In the genomic region with DNA sequence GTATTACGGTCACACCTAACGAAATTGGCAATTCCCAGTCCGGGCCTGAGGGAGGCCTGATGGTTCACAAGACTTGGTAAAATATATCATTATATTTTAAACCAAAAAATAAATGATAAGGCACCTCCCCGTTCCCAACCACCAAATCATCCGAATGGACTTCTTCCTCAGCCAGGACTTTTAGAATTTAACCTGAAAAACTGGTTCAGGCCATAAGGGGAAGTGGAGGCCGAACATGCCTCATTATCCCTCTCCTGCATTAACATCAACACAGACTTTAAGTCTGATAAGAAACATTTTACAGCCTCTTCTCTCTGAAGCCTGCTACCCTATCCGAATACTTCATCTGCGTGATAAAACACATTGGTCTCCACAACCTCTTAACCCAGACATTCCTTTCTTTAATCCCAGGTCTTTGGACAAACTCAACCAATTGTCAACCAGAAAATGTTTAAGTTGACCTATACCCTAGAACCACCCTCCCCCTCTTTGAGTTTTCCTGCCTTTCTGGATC, we compare ENCODE assay signal across 8 cellular contexts. TPM values are rescaled to one million over a fixed set of nuclear protein-coding genes. Genes with fewer than 3 reads are reported as not detected.
DNase-seq lines count a peak whose midpoint lies in the region; ATAC-seq and TF ChIP-seq lines count a peak whose summit lies in the region.

No MANE protein-coding gene starts in this region.

- POLR2A ChIA-PET in AG04449 (lab: Yijun Ruan, JAX), result no interaction called here

- CTCF ChIA-PET in AG04449 (lab: Yijun Ruan, JAX), result interaction anchor here (0.5 to 2.1 kb wide), 5 partner anchors 8 to 34 kb away, joined by 3 to 4 read pairs (median 3); no protein-coding TSS in a partner anchor

- peaks cover 0 to 3% (median 0%) of the 10 kb centered on the region in 3 donors for H3K9me3 Mint-ChIP-seq in IgD-negative memory B cell

- no peaks in the 10 kb centered on the region for H3K9me3 ChIP-seq in muscle layer of colon (ENCODE audit: low read length)

- no peak for ATAC-seq in GM18873 (IDR thresholded peaks at IDR 0.05; ENCODE audit: low FRiP score, unreplicated experiment)

- no peaks in the 10 kb centered on the region for H3K36me3 ChIP-seq in muscle layer of colon (ENCODE audit: insufficient read depth, low read length)

- peaks cover 5% of the 10 kb centered on the region for H3K36me3 Mint-ChIP-seq in IgD-negative memory B cell

- no peak for TF ChIP-seq CTCF in AG04449 (IDR thresholded peaks at IDR 0.05; ENCODE audit: insufficient read depth, low read length, missing control alignments)

- H3K4me3 ChIP-seq in AG04449 (ENCODE audit: low read depth, low read length), result peak overlapping the region; percentile 70
- peak overlapping the region; percentile 45 to 77 for H3K4me3 ChIP-seq in muscle layer of colon (ENCODE audit: low read depth in 1 of 2, low read length in 2 of 2)

- H3K27me3 Mint-ChIP-seq in IgD-negative memory B cell, result no peaks in the 10 kb centered on the region

- no peaks in the 10 kb centered on the region for H3K27me3 ChIP-seq in muscle layer of colon (ENCODE audit: control insufficient read depth in 1 of 2, insufficient read depth in 2 of 2, low read length in 2 of 2)

- H3K9ac ChIP-seq in muscle layer of colon (ENCODE audit: low read length), result peak overlapping the region; percentile 33

- no peak for DNase-seq in AG04449 (ENCODE audit: low read depth, low spot score)
- no peak for DNase-seq in caudate nucleus (lab: John Stamatoyannopoulos, UW)
- DNase-seq in UCSD-AML1 (lab: John Stamatoyannopoulos, UW; ENCODE audit: unreplicated experiment), result no peak
- DNase-seq in occipital lobe (lab: John Stamatoyannopoulos, UW), result no peak
- DNase-seq in G401 (ENCODE audit: low spot score), result no peak

- peaks cover 14% of the 10 kb centered on the region for H3K4me1 ChIP-seq in muscle layer of colon (ENCODE audit: insufficient read depth, low read length)

- H3K27ac Mint-ChIP-seq in IgD-negative memory B cell, result peak overlapping the region; percentile 24 to 87 (median 86)

- peak overlapping the region; percentile 83 to 94 (median 90) for H3K4me3 Mint-ChIP-seq in IgD-negative memory B cell

- peaks cover 4 to 12% (median 7%) of the 10 kb centered on the region in 3 donors for H3K4me1 Mint-ChIP-seq in IgD-negative memory B cell

- H3K27ac ChIP-seq in caudate nucleus (ENCODE audit: low read depth, low read length) (peak overlapping the region; percentile 67), muscle layer of colon (ENCODE audit: low read depth, low read length) (peak overlapping the region; percentile 86)

- in situ Hi-C loops in G401 (cut with HindIII; ENCODE audit: low sequenced_read_pairs), result no loop called here

RNA-seq across cellular contexts. Expression of a gene that starts 0.8 kb away (rescaled TPM):
- polyA plus RNA-seq in IgD-negative memory B cell, result 18.1 TPM
- total RNA-seq in occipital lobe, result 74.1 TPM
- 28.9 and 42.9 TPM in 2 replicates for total RNA-seq in G401 (2014; rRNA removed; shearing (Covaris generic))
